In the genomic region with DNA sequence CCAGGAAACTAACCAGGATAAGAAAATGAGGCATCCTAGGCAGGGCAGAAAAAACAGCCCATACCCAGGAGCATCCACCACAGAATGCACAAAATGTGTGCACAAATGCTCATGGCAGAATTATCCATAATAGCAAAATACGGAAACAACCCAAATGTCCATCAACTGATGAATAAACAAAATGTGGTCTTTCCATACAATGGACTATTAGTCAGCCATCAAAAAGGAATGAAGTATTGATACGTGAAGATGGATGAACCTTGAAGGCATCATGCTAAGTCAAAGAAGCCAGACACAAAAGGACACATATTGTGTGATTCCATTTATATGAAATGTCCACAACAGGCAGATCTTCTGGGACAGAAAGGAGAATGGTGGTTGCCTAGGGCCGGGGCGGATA, we compare ENCODE assay signal across 1 cellular context.
TF ChIP-seq lines count a peak whose summit lies in the region.

No MANE protein-coding gene starts in this region.

TF ChIP-seq in SK-N-SH treated with all-trans-retinoic acid at 6 μM for 48 hours, 23 proteins besides CTCF, POLR2A, EP300 and RAD21 (continued from another document):
- TF ChIP-seq, protein P1, sequence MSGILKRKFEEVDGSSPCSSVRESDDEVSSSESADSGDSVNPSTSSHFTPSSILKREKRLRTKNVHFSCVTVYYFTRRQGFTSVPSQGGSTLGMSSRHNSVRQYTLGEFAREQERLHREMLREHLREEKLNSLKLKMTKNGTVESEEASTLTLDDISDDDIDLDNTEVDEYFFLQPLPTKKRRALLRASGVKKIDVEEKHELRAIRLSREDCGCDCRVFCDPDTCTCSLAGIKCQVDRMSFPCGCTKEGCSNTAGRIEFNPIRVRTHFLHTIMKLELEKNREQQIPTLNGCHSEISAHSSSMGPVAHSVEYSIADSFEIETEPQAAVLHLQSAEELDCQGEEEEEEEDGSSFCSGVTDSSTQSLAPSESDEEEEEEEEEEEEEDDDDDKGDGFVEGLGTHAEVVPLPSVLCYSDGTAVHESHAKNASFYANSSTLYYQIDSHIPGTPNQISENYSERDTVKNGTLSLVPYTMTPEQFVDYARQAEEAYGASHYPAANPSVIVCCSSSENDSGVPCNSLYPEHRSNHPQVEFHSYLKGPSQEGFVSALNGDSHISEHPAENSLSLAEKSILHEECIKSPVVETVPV (CRISPR knock-in tag; IDR thresholded peaks at IDR 0.05) = no peak
- TF ChIP-seq, protein P2, sequence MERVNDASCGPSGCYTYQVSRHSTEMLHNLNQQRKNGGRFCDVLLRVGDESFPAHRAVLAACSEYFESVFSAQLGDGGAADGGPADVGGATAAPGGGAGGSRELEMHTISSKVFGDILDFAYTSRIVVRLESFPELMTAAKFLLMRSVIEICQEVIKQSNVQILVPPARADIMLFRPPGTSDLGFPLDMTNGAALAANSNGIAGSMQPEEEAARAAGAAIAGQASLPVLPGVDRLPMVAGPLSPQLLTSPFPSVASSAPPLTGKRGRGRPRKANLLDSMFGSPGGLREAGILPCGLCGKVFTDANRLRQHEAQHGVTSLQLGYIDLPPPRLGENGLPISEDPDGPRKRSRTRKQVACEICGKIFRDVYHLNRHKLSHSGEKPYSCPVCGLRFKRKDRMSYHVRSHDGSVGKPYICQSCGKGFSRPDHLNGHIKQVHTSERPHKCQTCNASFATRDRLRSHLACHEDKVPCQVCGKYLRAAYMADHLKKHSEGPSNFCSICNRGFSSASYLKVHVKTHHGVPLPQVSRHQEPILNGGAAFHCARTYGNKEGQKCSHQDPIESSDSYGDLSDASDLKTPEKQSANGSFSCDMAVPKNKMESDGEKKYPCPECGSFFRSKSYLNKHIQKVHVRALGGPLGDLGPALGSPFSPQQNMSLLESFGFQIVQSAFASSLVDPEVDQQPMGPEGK (CRISPR knock-in tag; IDR thresholded peaks at IDR 0.05; ENCODE audit: borderline replicate concordance) = no peak
- TF ChIP-seq OSR1 (CRISPR knock-in tag; IDR thresholded peaks at IDR 0.05) (no peak), ZFP3 (CRISPR knock-in tag; IDR thresholded peaks at IDR 0.05) (no peak), ZNF565 (CRISPR knock-in tag; conservative IDR thresholded peaks at IDR 0.05; ENCODE audit: low read depth) (no peak), CSDC2 (CRISPR knock-in tag; IDR thresholded peaks at IDR 0.05) (no peak)
